ENCODE assay signal across 14 cellular contexts in the genomic region with DNA sequence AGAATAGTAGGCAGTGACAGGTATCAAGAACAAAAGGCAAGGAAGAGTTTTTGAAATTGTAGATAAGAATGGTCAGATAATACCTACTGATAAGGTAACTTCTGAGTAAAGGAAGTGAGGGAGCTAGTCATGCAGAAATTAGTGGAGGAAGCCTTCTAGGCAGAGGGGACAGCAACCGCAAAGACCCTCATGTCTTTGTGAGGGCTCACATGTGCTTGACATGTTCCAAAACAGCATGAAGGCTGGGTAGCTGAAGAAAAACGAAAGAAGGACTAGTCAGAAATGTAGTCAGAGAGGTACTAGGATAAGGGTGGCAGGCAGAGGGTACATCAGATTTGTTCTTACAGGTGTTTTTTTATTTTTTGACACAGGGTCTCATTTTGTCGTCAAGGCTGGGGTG. TPM values are rescaled to one million over a fixed set of nuclear protein-coding genes. Genes with fewer than 3 reads are reported as not detected.
DNase-seq lines count a peak whose midpoint lies in the region; ATAC-seq, FAIRE-seq and TF ChIP-seq lines count a peak whose summit lies in the region.
"Had no signal": no experiment of that assay in that cellular context is flagged by ENCODE, and none has a peak within 500 bp of the region (broad histone marks: within the 10 kb centered on the region; RNA-seq: fewer than 3 reads in every experiment).

No MANE protein-coding gene starts in this region.

- POLR2A ChIA-PET in HepG2 (lab: Yijun Ruan, JAX), result interaction anchor here (0.9 to 1.7 kb wide), 2 partner anchors 8 to 78 kb away, joined by 5 to 8 read pairs; partner anchors contain the start of gene MAN2C1
- POLR2A ChIA-PET in activated naive CD8-positive, alpha-beta T cell treated with anti-CD3 and anti-CD28 coated beads, Interleukin-2, amount 10 ng/mL, durations not matched to agents 7 days and 5 days (lab: Charles Lee), result interaction anchor here (1.2 to 2.1 kb wide), 3 partner anchors 9 to 180 kb away, joined by 3 to 28 read pairs (median 6); partner anchors contain the start of genes PTPN9 and SNUPN

- WGBS in HepG2 (ENCODE audit: low lambda C conversion rate), result 95% methylated on average over 3 of the region's 3 CpGs
- WGBS in right lobe of liver (ENCODE audit: insufficient coverage, low coverage, low lambda C conversion rate, missing lambda C conversion rate), result 86% methylated on average over 1 of the region's 3 CpGs

- FAIRE-seq in HepG2 (lab: Jason Lieb, UNC), result no peak

- no peak for TF ChIP-seq RAD21 in HepG2 (CRISPR knock-in tag; IDR thresholded peaks at IDR 0.05)

- TF ChIP-seq CTCF in HepG2 (CRISPR knock-in tag; IDR thresholded peaks at IDR 0.05), result no peak
- no peak for TF ChIP-seq CTCF in right lobe of liver (IDR thresholded peaks at IDR 0.05)

- no peak for DNase-seq in HepG2 (ENCODE audit: low spot score)
- DNase-seq in right lobe of liver, result no peak
- DNase-seq in NAMALWA (ENCODE audit: low spot score), result peak; percentile 39
- DNase-seq in activated naive CD8-positive, alpha-beta T cell treated with anti-CD3 and anti-CD28 coated beads, Interleukin-2, amount 10 ng/mL, durations not matched to agents 7 days and 5 days, result no peak
- no peak for DNase-seq in stimulated activated naive B cell treated with anti-CD40 and anti-IgM and Interleukin-4, amounts not matched to agents 10 μg/mL and 1 μg/mL and 100 μg/mL, for 72 hours
- DNase-seq in SW 1271 (lab: John Stamatoyannopoulos, UW), result no peak
- no peak for DNase-seq in erythroblast (lab: John Stamatoyannopoulos, UW)
- DNase-seq in midbrain (lab: John Stamatoyannopoulos, UW), result no peak
- DNase-seq: amygdala, colonic mucosa, head of caudate nucleus, NCI-H1105 treated with DMSO at 0.1 percent for 48 hours, NCI-H446 treated with DMSO at 0.1 percent for 48 hours had no signal

- ATAC-seq in HepG2 (no peak), right lobe of liver (no peak)
- ATAC-seq in activated naive CD8-positive, alpha-beta T cell treated with anti-CD3 and anti-CD28 coated beads, Interleukin-2, amount 10 ng/mL, durations not matched to agents 7 days and 5 days (ENCODE audit: low read depth), result no peak
- no peak for ATAC-seq in stimulated activated naive B cell treated with anti-CD40 and anti-IgM and Interleukin-4, amounts not matched to agents 10 μg/mL and 1 μg/mL and 100 μg/mL, for 72 hours (replicated peaks)

- H3K27ac ChIP-seq in HepG2 (ENCODE audit: extremely low read length, insufficient read depth, low read length), result no peak overlapping the region
- no peak overlapping the region for H3K27ac ChIP-seq in right lobe of liver
- H3K27ac ChIP-seq: colonic mucosa, esophagus muscularis mucosa had no signal

- H3K27ac Mint-ChIP-seq in activated naive CD8-positive, alpha-beta T cell treated with anti-CD3 and anti-CD28 coated beads, Interleukin-2, amount 10 ng/mL, durations not matched to agents 7 days and 5 days, result peak overlapping the region; percentile 78
- H3K27ac Mint-ChIP-seq in stimulated activated naive B cell treated with anti-CD40 and anti-IgM and Interleukin-4, amounts not matched to agents 10 μg/mL and 1 μg/mL and 100 μg/mL, for 72 hours, result peak overlapping the region; percentile 56

- H3K27me3 ChIP-seq in HepG2 (ENCODE audit: control insufficient read depth in 1 of 2, insufficient read depth in 2 of 2, low read length in 2 of 2) (no peaks in the 10 kb centered on the region), right lobe of liver (no peaks in the 10 kb centered on the region)
- H3K27me3 ChIP-seq: colonic mucosa, esophagus muscularis mucosa had no signal

- no peak overlapping the region for H2AFZ ChIP-seq in HepG2 (ENCODE audit: low read length)

- H3K36me3 Mint-ChIP-seq in activated naive CD8-positive, alpha-beta T cell treated with anti-CD3 and anti-CD28 coated beads, Interleukin-2, amount 10 ng/mL, durations not matched to agents 7 days and 5 days, result peaks cover 23% of the 10 kb centered on the region
- H3K36me3 Mint-ChIP-seq in stimulated activated naive B cell treated with anti-CD40 and anti-IgM and Interleukin-4, amounts not matched to agents 10 μg/mL and 1 μg/mL and 100 μg/mL, for 72 hours, result peaks cover 9 to 23% of the 10 kb centered on the region in 2 donors

- TF ChIP-seq POLR2A in HepG2 (IDR thresholded peaks at IDR 0.05; ENCODE audit: insufficient read depth in 1 of 2, low read depth in 2 of 2, low read length in 2 of 2) (no peak), right lobe of liver (IDR thresholded peaks at IDR 0.05) (no peak), erythroblast (IDR thresholded peaks at IDR 0.05; ENCODE audit: low read length) (no peak)

- peaks cover 87% of the 10 kb centered on the region for H3K79me2 ChIP-seq in HepG2 (ENCODE audit: insufficient read depth, low read length)

- intact Hi-C loops in HepG2 (cut with micrococcal nuclease; ENCODE audit: unreplicated experiment), result no loop called here
- intact Hi-C loops in right lobe of liver (cut with DNase I), result no loop called here

- in situ Hi-C loops in HepG2 (cut with HindIII; ENCODE audit: extremely low pct_ligation_motif_present, low pct_unique_long_range_greater_than_20kb), result no loop called here

- CTCF ChIA-PET in HepG2 (lab: Yijun Ruan, JAX; ENCODE audit: low intra/inter-chr PET ratio, low total read pairs), result no interaction called here

- H3K36me3 ChIP-seq in HepG2 (replicated peaks in 1 of 2; ENCODE audit: control insufficient read depth in 1 of 2, insufficient read depth in 2 of 2, low read length in 2 of 2) (peaks cover 2 to 23% of the 10 kb centered on the region in 2 experiments; a peak in 4 of 5 replicates), right lobe of liver (peaks cover 0 to 4% (median 2%) of the 10 kb centered on the region in 4 donors)
- H3K36me3 ChIP-seq: colonic mucosa had no signal

- H3K4me1 ChIP-seq in HepG2 (ENCODE audit: insufficient read depth, low read length) (peaks cover 20% of the 10 kb centered on the region), right lobe of liver (peaks cover 0 to 24% (median 3%) of the 10 kb centered on the region in 4 donors)

- no peaks in the 10 kb centered on the region for H3K9me3 Mint-ChIP-seq in activated naive CD8-positive, alpha-beta T cell treated with anti-CD3 and anti-CD28 coated beads, Interleukin-2, amount 10 ng/mL, durations not matched to agents 7 days and 5 days
- H3K9me3 Mint-ChIP-seq in stimulated activated naive B cell treated with anti-CD40 and anti-IgM and Interleukin-4, amounts not matched to agents 10 μg/mL and 1 μg/mL and 100 μg/mL, for 72 hours, result no peaks in the 10 kb centered on the region

- H3K9me3 ChIP-seq in HepG2 (ENCODE audit: low read length) (no peaks in the 10 kb centered on the region), right lobe of liver (no peaks in the 10 kb centered on the region)
- H3K9me3 ChIP-seq: colonic mucosa, esophagus muscularis mucosa had no signal

- no TSS peak for BruUV-seq in HepG2 (replicated peaks; lab: Mats Ljungman, UMichigan)

- peaks cover 31% of the 10 kb centered on the region for H3K4me1 Mint-ChIP-seq in activated naive CD8-positive, alpha-beta T cell treated with anti-CD3 and anti-CD28 coated beads, Interleukin-2, amount 10 ng/mL, durations not matched to agents 7 days and 5 days
- H3K4me1 Mint-ChIP-seq in stimulated activated naive B cell treated with anti-CD40 and anti-IgM and Interleukin-4, amounts not matched to agents 10 μg/mL and 1 μg/mL and 100 μg/mL, for 72 hours, result peaks cover 26 to 55% of the 10 kb centered on the region in 2 donors

- H3K4me3 ChIP-seq in HepG2 (replicated peaks in 1 of 3; ENCODE audit: insufficient read depth in 1 of 3, low read depth in 2 of 3, low read length in 3 of 3) (no peak overlapping the region), right lobe of liver (no peak overlapping the region)
- H3K4me3 ChIP-seq: colonic mucosa, esophagus muscularis mucosa had no signal

- H3K4me3 Mint-ChIP-seq in activated naive CD8-positive, alpha-beta T cell treated with anti-CD3 and anti-CD28 coated beads, Interleukin-2, amount 10 ng/mL, durations not matched to agents 7 days and 5 days, result peak overlapping the region; percentile 52
- H3K4me3 Mint-ChIP-seq in stimulated activated naive B cell treated with anti-CD40 and anti-IgM and Interleukin-4, amounts not matched to agents 10 μg/mL and 1 μg/mL and 100 μg/mL, for 72 hours, result no peak overlapping the region

- H3K4me2 ChIP-seq in HepG2 (ENCODE audit: low read depth, low read length), result no peak overlapping the region

- H3K27me3 Mint-ChIP-seq in activated naive CD8-positive, alpha-beta T cell treated with anti-CD3 and anti-CD28 coated beads, Interleukin-2, amount 10 ng/mL, durations not matched to agents 7 days and 5 days, result no peaks in the 10 kb centered on the region
- no peaks in the 10 kb centered on the region for H3K27me3 Mint-ChIP-seq in stimulated activated naive B cell treated with anti-CD40 and anti-IgM and Interleukin-4, amounts not matched to agents 10 μg/mL and 1 μg/mL and 100 μg/mL, for 72 hours

- peaks cover 38% of the 10 kb centered on the region for H4K20me1 ChIP-seq in HepG2 (ENCODE audit: insufficient read depth, low read length)

- no peak overlapping the region for H3K9ac ChIP-seq in HepG2 (ENCODE audit: insufficient read depth, low read depth, low read length)

- TF ChIP-seq EP300 in HepG2 (IDR thresholded peaks at IDR 0.05; ENCODE audit: low read depth in 2 of 2, low read length in 2 of 2) (no peak), HepG2 (CRISPR knock-in tag; IDR thresholded peaks at IDR 0.05; ENCODE audit: borderline replicate concordance) (no peak)

RNA-seq across cellular contexts. Expression of gene SIN3A, which starts 5.3 kb away (rescaled TPM):
- 16.1 and 26.8 TPM in 2 replicates for total RNA-seq in HepG2 (2016; rRNA removed; fragmentation: Illumina TruSeq; extraction: Trizol)
- 5.4 and 6.9 TPM in 2 replicates for total RNA-seq in HepG2 (2016; cell fraction: cytosol; rRNA removed; fragmentation: Illumina TruSeq; extraction: Trizol; ENCODE audit: low read depth)
- 17.3 and 25.0 TPM in 2 replicates for total RNA-seq in HepG2 (2016; cell fraction: insoluble cytoplasmic fraction; rRNA removed; fragmentation: Illumina TruSeq; extraction: Trizol)
- 13.0 and 13.6 TPM in 2 replicates for total RNA-seq in HepG2 (2016; cell fraction: membrane; rRNA removed; fragmentation: Illumina TruSeq; extraction: Trizol)
- 28.8 and 30.1 TPM in 2 replicates for total RNA-seq in HepG2 (2016; cell fraction: nucleus; rRNA removed; fragmentation: Illumina TruSeq; extraction: Trizol)
- 20.7 and 28.1 TPM in 2 replicates for polyA plus RNA-seq in HepG2 (2011; rRNA removed)
- polyA plus RNA-seq in HepG2 (2011; cell fraction: cytosol; rRNA removed), result 12.3 and 13.7 TPM in 2 replicates
- 22.6 and 27.2 TPM in 2 replicates for polyA plus RNA-seq in HepG2 (2011; cell fraction: nucleus; rRNA removed)
- 19.3 and 23.6 TPM in 2 replicates for polyA plus RNA-seq in HepG2 (2012)
- polyA plus RNA-seq in HepG2 (2016; cell fraction: cytosol; fragmentation: Illumina TruSeq; extraction: Trizol; ENCODE audit: low read depth), result 0.93 TPM in 2 replicates
- polyA plus RNA-seq in HepG2 (2016; cell fraction: insoluble cytoplasmic fraction; fragmentation: Illumina TruSeq; extraction: Trizol; ENCODE audit: low read depth), result 20.4 and 25.2 TPM in 2 replicates
- 3.1 TPM in 2 replicates for polyA plus RNA-seq in HepG2 (2016; cell fraction: membrane; fragmentation: Illumina TruSeq; extraction: Trizol; ENCODE audit: low read depth)
- 25.8 and 26.6 TPM in 2 replicates for polyA plus RNA-seq in HepG2 (2016; cell fraction: nucleus; fragmentation: Illumina TruSeq; extraction: Trizol; ENCODE audit: insufficient read depth, low read depth)
- polyA minus RNA-seq in HepG2 (2011; rRNA and poly(A)+ RNA removed; ENCODE audit: low replicate concordance), result 76.8 and 135 TPM in 2 replicates
- 22.7 and 28.1 TPM in 2 replicates for polyA minus RNA-seq in HepG2 (2011; cell fraction: cytosol; rRNA and poly(A)+ RNA removed)
- polyA minus RNA-seq in HepG2 (2011; cell fraction: nucleus; rRNA and poly(A)+ RNA removed), result 35.1 and 36.2 TPM in 2 replicates
- 10 to 100 TPM in 5 of 6 experiments, 1 to 10 TPM in 1; 10.0 to 21.6 (median 20.5) TPM for total RNA-seq in right lobe of liver
- total RNA-seq in activated naive CD8-positive, alpha-beta T cell treated with anti-CD3 and anti-CD28 coated beads, Interleukin-2, amount 10 ng/mL, durations not matched to agents 7 days and 5 days, result 100 to 1,000 TPM; 113 to 119 TPM
